ENCODE assay signal across 25 cellular contexts in genomic region chr11:84144531-84144930, GRCh38.
"Had no signal": no experiment of that assay in that cellular context is flagged by ENCODE, and none has a peak within 500 bp of the region (broad histone marks: within the 10 kb centered on the region; RNA-seq: fewer than 3 reads in every experiment).

No MANE protein-coding gene starts in this region.

- H3K27ac ChIP-seq: adrenal gland, breast epithelium, KMS-11, Peyer's patch, RWPE1, SJSA1 had no signal

- H3K27me3 ChIP-seq: adrenal gland, breast epithelium, Peyer's patch, SJSA1 had no signal

- H3K36me3 Mint-ChIP-seq: activated naive CD8-positive, alpha-beta T cell treated with anti-CD3 and anti-CD28 coated beads, Interleukin-2, amount 10 ng/mL, durations not matched to agents 7 days and 5 days had no signal

- H3K4me2 ChIP-seq: KMS-11 had no signal

- H3K4me1 Mint-ChIP-seq: activated naive CD8-positive, alpha-beta T cell treated with anti-CD3 and anti-CD28 coated beads, Interleukin-2, amount 10 ng/mL, durations not matched to agents 7 days and 5 days had no signal

- H3K4me3 Mint-ChIP-seq: activated CD8-positive, alpha-beta T cell treated with anti-CD3 and anti-CD28 coated beads for 36 hours; activated naive CD8-positive, alpha-beta T cell treated with anti-CD3 and anti-CD28 coated beads, Interleukin-2, amount 10 ng/mL, durations not matched to agents 7 days and 5 days; T-helper 1 cell treated with Interleukin-12 subunit alpha and Interleukin-12 subunit beta and Interleukin-4 antibody, amounts not matched to agents 30 μg/mL and 1 μg/mL, for 36 hours had no signal

- H3K4me1 ChIP-seq: adrenal gland, breast epithelium, Peyer's patch, SJSA1 had no signal

- H3K9me3 Mint-ChIP-seq: T-helper 1 cell treated with Interleukin-12 subunit alpha and Interleukin-12 subunit beta and Interleukin-4 antibody, amounts not matched to agents 30 μg/mL and 1 μg/mL, for 36 hours had no signal

- ATAC-seq: activated CD4-positive, CD25-positive, alpha-beta regulatory T cell treated with anti-CD3 and anti-CD28 coated beads, Interleukin-2, amount 50 U/mL, for 24 hours; activated CD8-positive, alpha-beta T cell treated with anti-CD3 and anti-CD28 coated beads for 36 hours; SK-N-SH treated with all-trans-retinoic acid at 6 μM for 48 hours had no signal

- H3K36me3 ChIP-seq: adrenal gland, breast epithelium, Peyer's patch, SJSA1 had no signal

- DNase-seq: activated CD4-positive, alpha-beta T cell treated with anti-CD3 and anti-CD28 coated beads for 4 hours; activated CD8-positive, alpha-beta memory T cell treated with anti-CD3 and anti-CD28 coated beads, Interleukin-2, amount 50 U/mL, for 4 hours; activated CD8-positive, alpha-beta T cell treated with anti-CD3 and anti-CD28 coated beads for 36 hours; activated naive CD4-positive, alpha-beta T cell treated with anti-CD3 and anti-CD28 coated beads, Interleukin-2, amount 50 U/mL, for 16 hours; activated naive CD8-positive, alpha-beta T cell treated with anti-CD3 and anti-CD28 coated beads, Interleukin-2, amount 10 ng/mL, durations not matched to agents 7 days and 5 days; adrenal gland; aorta; MV-4-11; NCI-H1105; NCI-H1436; NCI-H1694 treated with DMSO at 0.1 percent for 48 hours; NCI-H2029 treated with DMSO at 0.1 percent for 48 hours; NCI-H510A treated with DMSO at 0.1 percent for 48 hours; NCI-H69; NK-92 treated with Interleukin-12 subunit alpha and Interleukin-12 subunit beta, amount 100 ng/mL, for 24 hours; OCI-M1; Peyer's patch; Right ventricle myocardium superior had no signal

- H3K9ac ChIP-seq: KMS-11 had no signal

- H3K27ac Mint-ChIP-seq: activated CD8-positive, alpha-beta T cell treated with anti-CD3 and anti-CD28 coated beads for 36 hours; activated naive CD8-positive, alpha-beta T cell treated with anti-CD3 and anti-CD28 coated beads, Interleukin-2, amount 10 ng/mL, durations not matched to agents 7 days and 5 days; T-helper 1 cell treated with Interleukin-12 subunit alpha and Interleukin-12 subunit beta and Interleukin-4 antibody, amounts not matched to agents 30 μg/mL and 1 μg/mL, for 36 hours had no signal

- H3K9me3 ChIP-seq: adrenal gland, breast epithelium, Peyer's patch, SJSA1 had no signal

- H3K27me3 Mint-ChIP-seq: activated CD8-positive, alpha-beta T cell treated with anti-CD3 and anti-CD28 coated beads for 36 hours; activated naive CD8-positive, alpha-beta T cell treated with anti-CD3 and anti-CD28 coated beads, Interleukin-2, amount 10 ng/mL, durations not matched to agents 7 days and 5 days had no signal

- H3K4me3 ChIP-seq: adrenal gland, breast epithelium, Peyer's patch, SJSA1 had no signal
